19 cellular contexts compared by ENCODE assay signal in the genomic region with DNA sequence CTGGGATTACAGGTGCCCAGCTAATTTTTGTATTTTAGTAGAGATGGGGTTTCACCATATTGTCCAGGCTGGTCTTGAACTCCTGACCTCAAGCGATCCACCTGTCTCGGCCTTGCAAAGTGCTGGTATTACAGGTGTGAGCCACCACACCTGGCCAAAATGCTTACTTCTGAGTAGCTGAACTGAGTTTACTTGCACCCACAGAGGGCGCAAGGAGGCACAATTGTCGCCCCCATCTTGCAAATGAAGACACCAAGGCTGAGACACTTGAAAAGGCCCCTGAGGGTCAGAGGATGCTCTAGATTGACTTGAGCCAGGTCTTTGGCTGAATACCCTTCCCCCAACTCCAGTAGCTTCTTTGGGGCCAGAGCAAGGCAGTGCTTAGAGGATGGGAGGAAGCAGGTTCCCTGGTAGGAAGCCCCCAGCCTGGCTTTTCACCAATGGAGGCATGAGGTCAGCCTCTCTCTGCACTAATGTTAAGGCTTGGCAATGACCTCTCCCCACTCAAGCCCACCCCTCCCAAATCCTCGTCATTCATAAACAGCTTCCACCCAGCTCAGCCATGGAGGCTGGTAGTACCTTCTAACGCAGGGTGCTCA. TPM values are rescaled to one million over a fixed set of nuclear protein-coding genes. Genes with fewer than 3 reads are reported as not detected.
A peak's percentile ranks its signal among the peaks of the same experiment; 100 is the strongest.
DNase-seq lines count a peak whose midpoint lies in the region; ATAC-seq, FAIRE-seq and TF ChIP-seq lines count a peak whose summit lies in the region.
"Had no signal": no experiment of that assay in that cellular context is flagged by ENCODE, and none has a peak within 500 bp of the region (broad histone marks: within the 10 kb centered on the region; RNA-seq: fewer than 3 reads in every experiment).

No MANE protein-coding gene starts in this region.

- no peak overlapping the region for H2BK15ac ChIP-seq in H9 (ENCODE audit: low read depth, low read length)
- H2BK15ac ChIP-seq in H1 (ENCODE audit: low read length) = no peak overlapping the region
- no peak overlapping the region for H2BK15ac ChIP-seq in mesendoderm (replicated peaks; ENCODE audit: low read depth)

- no peak overlapping the region for H3K4me3 ChIP-seq in CD4-positive, alpha-beta memory T cell (ENCODE audit: low read length in 2 of 2)
- no peak overlapping the region for H3K4me3 ChIP-seq in H1 (ENCODE audit: extremely low read depth in 1 of 4, insufficient read depth in 2 of 4, low read depth in 3 of 4, low read length in 4 of 4)
- H3K4me3 ChIP-seq in mesendoderm (ENCODE audit: low read length) = no peak overlapping the region
- no peak overlapping the region for H3K4me3 ChIP-seq in tibial artery
- H3K4me3 ChIP-seq: GM23248 had no signal

- H3K9me3 ChIP-seq in CD4-positive, alpha-beta memory T cell (ENCODE audit: control insufficient read depth in 1 of 2, low read length in 2 of 2) = no peaks in the 10 kb centered on the region
- H3K9me3 ChIP-seq in H9 (ENCODE audit: control insufficient read depth, low read depth, low read length) = no peaks in the 10 kb centered on the region
- H3K9me3 ChIP-seq in H1 (ENCODE audit: insufficient read depth in 2 of 2, low read depth in 1 of 2, low read length in 1 of 2) = no peaks in the 10 kb centered on the region
- no peaks in the 10 kb centered on the region for H3K9me3 ChIP-seq in tibial artery
- H3K9me3 ChIP-seq: BE2C, Caco-2 had no signal

- H3K4ac ChIP-seq in H9 (ENCODE audit: low read depth, low read length) = no peak overlapping the region
- H3K4ac ChIP-seq in H1 (replicated peaks; ENCODE audit: insufficient read length, low read depth, low read length) = no peak overlapping the region
- no peak overlapping the region for H3K4ac ChIP-seq in mesendoderm (ENCODE audit: low read depth, low read length)

- FAIRE-seq in H1 (lab: Jason Lieb, UNC) = no peak
- FAIRE-seq: A204.1 had no signal

- H3K36me3 ChIP-seq in CD4-positive, alpha-beta memory T cell (ENCODE audit: insufficient read depth, low read length) = no peaks in the 10 kb centered on the region
- no peaks in the 10 kb centered on the region for H3K36me3 ChIP-seq in H1 (ENCODE audit: control insufficient read depth in 2 of 4, insufficient read depth in 4 of 4, low read length in 3 of 4)
- H3K36me3 ChIP-seq in mesendoderm (ENCODE audit: control insufficient read depth, insufficient read depth, low read length) = no peaks in the 10 kb centered on the region
- H3K36me3 ChIP-seq in tibial artery = no peaks in the 10 kb centered on the region
- H3K36me3 ChIP-seq: BE2C had no signal

- no peaks in the 10 kb centered on the region for H3K27me3 ChIP-seq in CD4-positive, alpha-beta memory T cell (ENCODE audit: insufficient read depth, low read length)
- H3K27me3 ChIP-seq in H9 (ENCODE audit: insufficient read depth, low read length) = peaks cover 2% of the 10 kb centered on the region
- peaks cover 0 to 17% (median 12%) of the 10 kb centered on the region in 4 experiments; a peak in 5 of 7 replicates for H3K27me3 ChIP-seq in H1 (replicated peaks in 1 of 4; ENCODE audit: control insufficient read depth in 3 of 4, extremely low read depth in 1 of 4, insufficient read depth in 3 of 4, low read length in 3 of 4)
- H3K27me3 ChIP-seq in mesendoderm (ENCODE audit: insufficient read depth, low read length, poor library complexity) = peaks cover 3% of the 10 kb centered on the region
- H3K27me3 ChIP-seq in tibial artery = peaks cover 0 to 32% of the 10 kb centered on the region in 2 donors
- H3K27me3 ChIP-seq: BE2C had no signal

- H2BK20ac ChIP-seq in H9 (ENCODE audit: low read depth, low read length, poor library complexity, severe bottlenecking) = no peak overlapping the region
- no peak overlapping the region for H2BK20ac ChIP-seq in H1 (ENCODE audit: low read length)

- H3K36me3 Mint-ChIP-seq in CD4-positive, alpha-beta memory T cell = peaks cover 0 to 1% of the 10 kb centered on the region in 2 donors
- no peaks in the 10 kb centered on the region; a peak in 1 of 7 replicates for H3K36me3 Mint-ChIP-seq in H9 (ENCODE audit: insufficient read depth in 1 of 3, low read depth in 3 of 3)
- H3K36me3 Mint-ChIP-seq: CD8-positive, alpha-beta memory T cell had no signal

- H4K5ac ChIP-seq in H9 (ENCODE audit: insufficient read length, low read depth, low read length) = no peak overlapping the region
- no peak overlapping the region for H4K5ac ChIP-seq in H1 (ENCODE audit: insufficient read length, low read depth, low read length)
- no peak overlapping the region for H4K5ac ChIP-seq in mesendoderm (ENCODE audit: low read length)

- H3K4me2 ChIP-seq in H9 (ENCODE audit: insufficient read depth, insufficient read length, low read length) (no peak overlapping the region), H1 (ENCODE audit: insufficient read depth in 1 of 2, low read depth in 2 of 2, low read length in 2 of 2) (no peak overlapping the region), mesendoderm (ENCODE audit: low read length) (no peak overlapping the region)

- H4K8ac ChIP-seq in H9 (replicated peaks; ENCODE audit: insufficient read length, low read depth, low read length) (no peak overlapping the region), H1 (ENCODE audit: extremely low read depth, insufficient read depth, low read length) (no peak overlapping the region), mesendoderm (ENCODE audit: low read depth, low read length) (no peak overlapping the region)

- H3K27ac Mint-ChIP-seq in CD4-positive, alpha-beta memory T cell = peak overlapping the region in 5 of 7 donors; percentile 27 to 85 (median 55)
- H3K27ac Mint-ChIP-seq in H9 = no peak overlapping the region
- H3K27ac Mint-ChIP-seq: HFFc6 had no signal

- no peaks in the 10 kb centered on the region for H4K20me1 ChIP-seq in H9 (ENCODE audit: control insufficient read depth, insufficient read depth, insufficient read length)
- peaks cover 0 to 5% of the 10 kb centered on the region in 2 experiments for H4K20me1 ChIP-seq in H1 (replicated peaks in 1 of 2; ENCODE audit: control insufficient read depth in 1 of 2, insufficient read depth in 2 of 2, low read length in 2 of 2)

- H3K9me3 Mint-ChIP-seq in CD4-positive, alpha-beta memory T cell = no peaks in the 10 kb centered on the region
- H3K9me3 Mint-ChIP-seq in H9 = no peaks in the 10 kb centered on the region
- H3K9me3 Mint-ChIP-seq: CD8-positive, alpha-beta memory T cell; HFFc6 had no signal

- no peak overlapping the region for H2AK5ac ChIP-seq in H9 (ENCODE audit: insufficient read length, low read length)
- no peak overlapping the region for H2AK5ac ChIP-seq in H1 (ENCODE audit: low read depth, low read length)
- no peak overlapping the region for H2AK5ac ChIP-seq in mesendoderm (ENCODE audit: low read length)

- TF ChIP-seq EP300 in H1 (IDR thresholded peaks at IDR 0.05; ENCODE audit: borderline replicate concordance in 1 of 2, low read depth in 2 of 2, low read length in 2 of 2) = no peak

- H4K91ac ChIP-seq in H9 (ENCODE audit: insufficient read length, low read depth, low read length) = no peak overlapping the region
- no peak overlapping the region for H4K91ac ChIP-seq in H1 (replicated peaks; ENCODE audit: insufficient read length, low read length)

- H2BK120ac ChIP-seq in H9 (ENCODE audit: low read depth, low read length, poor library complexity, severe bottlenecking) (no peak overlapping the region), H1 (replicated peaks; ENCODE audit: low read depth, low read length) (no peak overlapping the region), mesendoderm (ENCODE audit: low read depth, low read length) (no peak overlapping the region)

- TF ChIP-seq CTCF in H9 (conservative IDR thresholded peaks at IDR 0.05) (peak; percentile 36; the same call in 2 of the 3 replicates), H1 (IDR thresholded peaks at IDR 0.05; ENCODE audit: control extremely low read depth in 1 of 3, insufficient read depth in 1 of 3, low read depth in 1 of 3, low read length in 3 of 3) (peak in 2 of 3 experiments; percentile 31 to 38; a peak in 3 of 4 replicates), tibial artery (IDR thresholded peaks at IDR 0.05) (no peak)

- no peak overlapping the region for H2BK5ac ChIP-seq in H9 (ENCODE audit: insufficient read length, low read length)
- H2BK5ac ChIP-seq in H1 (ENCODE audit: low read depth, low read length) = no peak overlapping the region
- no peak overlapping the region for H2BK5ac ChIP-seq in mesendoderm (ENCODE audit: low read length)

- H3K4me3 Mint-ChIP-seq in CD4-positive, alpha-beta memory T cell = no peak overlapping the region
- no peak overlapping the region for H3K4me3 Mint-ChIP-seq in H9
- H3K4me3 Mint-ChIP-seq: CD8-positive, alpha-beta memory T cell; HFFc6 had no signal

- CTCF ChIA-PET in CD4-positive, alpha-beta memory T cell (lab: Charles Lee; ENCODE audit: partially characterized antibody) = no interaction called here
- CTCF ChIA-PET in H1 (lab: Charles Lee; ENCODE audit: partially characterized antibody) = interaction anchor here (0.6 to 1.3 kb wide), 6 partner anchors 13 to 315 kb away, joined by 3 to 4 read pairs (median 3); partner anchors contain the start of gene PASK

- intact Hi-C loops in CD4-positive, alpha-beta memory T cell (cut with micrococcal nuclease) = loop anchor here (5.0 kb wide), 3 partner anchors 322 to 523 kb away; partner anchors contain the start of genes FARP2 and GPC1
- intact Hi-C loops in tibial artery (cut with DNase I; ENCODE audit: low total_unique reads) = no loop called here

- POLR2A ChIA-PET in CD4-positive, alpha-beta memory T cell (lab: Charles Lee; ENCODE audit: partially characterized antibody) = no interaction called here
- POLR2A ChIA-PET in H1 (lab: Charles Lee; ENCODE audit: partially characterized antibody) = interaction anchor here (1.2 kb wide), 1 partner anchor 11 kb away, joined by 4 read pairs; no protein-coding TSS in a partner anchor

- H2BK12ac ChIP-seq in H9 (ENCODE audit: insufficient read length, low read depth, low read length) (no peak overlapping the region), H1 (ENCODE audit: low read depth, low read length) (no peak overlapping the region)

- H3K56ac ChIP-seq in H9 (ENCODE audit: insufficient read length, low read depth, low read length) (no peak overlapping the region), H1 (replicated peaks; ENCODE audit: insufficient read length, low read depth, low read length) (no peak overlapping the region), mesendoderm (ENCODE audit: low read length) (no peak overlapping the region)

- peaks cover 6% of the 10 kb centered on the region for H3K23me2 ChIP-seq in H9 (ENCODE audit: insufficient read length, low read depth, low read length, poor library complexity, severe bottlenecking)
- H3K23me2 ChIP-seq in H1 (ENCODE audit: low read depth, low read length) = peaks cover 6% of the 10 kb centered on the region; the same call in 1 of the 2 replicates

- no peak overlapping the region for H3K9ac ChIP-seq in H9 (ENCODE audit: extremely low read depth, insufficient read length, low read length)
- H3K9ac ChIP-seq in H1 (replicated peaks in 1 of 4; ENCODE audit: extremely low read depth in 1 of 4, low read depth in 3 of 4, low read length in 3 of 4) = no peak overlapping the region
- no peak overlapping the region for H3K9ac ChIP-seq in mesendoderm (ENCODE audit: low read length)
- H3K9ac ChIP-seq: GM23248 had no signal

- H3K79me1 ChIP-seq in H9 (ENCODE audit: insufficient read depth, low read depth, low read length, poor library complexity, severe bottlenecking) = no peaks in the 10 kb centered on the region
- H3K79me1 ChIP-seq in H1 (ENCODE audit: low read depth, low read length) = no peaks in the 10 kb centered on the region
- H3K79me1 ChIP-seq in mesendoderm (ENCODE audit: low read length) = no peaks in the 10 kb centered on the region

- H3K27me3 Mint-ChIP-seq in CD4-positive, alpha-beta memory T cell = peaks cover 7 to 13% of the 10 kb centered on the region in 2 donors
- H3K27me3 Mint-ChIP-seq in H9 (ENCODE audit: low read depth) = peaks cover 47% of the 10 kb centered on the region

- no peak overlapping the region for H2AFZ ChIP-seq in H9 (ENCODE audit: low read length)
- H2AFZ ChIP-seq in H1 (ENCODE audit: low read length) = no peak overlapping the region
- H2AFZ ChIP-seq: GM23248 had no signal

- peaks cover 12% of the 10 kb centered on the region for H3K4me1 ChIP-seq in CD4-positive, alpha-beta memory T cell (ENCODE audit: insufficient read depth, low read length)
- no peaks in the 10 kb centered on the region for H3K4me1 ChIP-seq in H9 (ENCODE audit: insufficient read depth, low read length)
- H3K4me1 ChIP-seq in H1 (replicated peaks in 1 of 4; ENCODE audit: control insufficient read depth in 3 of 4, insufficient read depth in 4 of 4, low read length in 3 of 4) = peaks cover 0 to 2% (median 0%) of the 10 kb centered on the region in 4 experiments; a peak in 1 of 7 replicates
- no peaks in the 10 kb centered on the region for H3K4me1 ChIP-seq in mesendoderm (ENCODE audit: control insufficient read depth, low read depth, low read length)
- peaks cover 0 to 13% (median 11%) of the 10 kb centered on the region in 4 donors for H3K4me1 ChIP-seq in tibial artery
- H3K4me1 ChIP-seq: Caco-2 had no signal

- H3K14ac ChIP-seq in H9 (ENCODE audit: insufficient read depth, low read length) = no peak overlapping the region
- no peak overlapping the region for H3K14ac ChIP-seq in H1 (ENCODE audit: insufficient read length)

- H3K23ac ChIP-seq in H9 (ENCODE audit: insufficient read length, low read depth, low read length) (no peak overlapping the region), H1 (ENCODE audit: insufficient read length) (no peak overlapping the region), mesendoderm (ENCODE audit: low read length) (no peak overlapping the region)

- TF ChIP-seq RAD21 in H1 (IDR thresholded peaks at IDR 0.05 in 1 of 2, conservative IDR thresholded peaks at IDR 0.05 in 1 of 2; ENCODE audit: low read depth in 2 of 2, low read length in 2 of 2) = peak in 1 of 2 experiments; percentile 19; a peak in 1 of 4 replicates

- WGBS in H9 (ENCODE audit: extremely low coverage, insufficient read length, low lambda C conversion rate) = no CpG with 5 or more reads among the region's 6 CpGs
- WGBS in H1 (ENCODE audit: extremely low coverage in 1 of 2, insufficient coverage in 1 of 2, insufficient read length in 1 of 2, insufficient replicate concordance in 2 of 2, low coverage in 1 of 2, low lambda C conversion rate in 2 of 2, missing lambda C conversion rate in 1 of 2), 2 experiments = 87% methylated on average over 6 of the region's 6 CpGs; no CpG with 5 or more reads in 1 of the 2 experiments
- WGBS in mesendoderm (ENCODE audit: extremely low coverage, insufficient coverage, low lambda C conversion rate) = no CpG with 5 or more reads among the region's 6 CpGs

- no peak overlapping the region for H3T11ph ChIP-seq in H9 (ENCODE audit: low read length)

- H3K4me1 Mint-ChIP-seq in CD4-positive, alpha-beta memory T cell = peaks cover 0 to 6% (median 3%) of the 10 kb centered on the region in 4 donors
- peaks cover 2 to 7% of the 10 kb centered on the region in 2 experiments for H3K4me1 Mint-ChIP-seq in H9

- no peak for TF ChIP-seq POLR2A in H1 (IDR thresholded peaks at IDR 0.05; ENCODE audit: control extremely low read depth in 1 of 2, low read depth in 2 of 2, low read length in 2 of 2)

- no peak for ATAC-seq in GM19324 (IDR thresholded peaks at IDR 0.05; ENCODE audit: low FRiP score, unreplicated experiment)

- H3K27ac ChIP-seq in CD4-positive, alpha-beta memory T cell (ENCODE audit: low read depth, low read length) = no peak overlapping the region
- no peak overlapping the region for H3K27ac ChIP-seq in H9 (ENCODE audit: insufficient read length, low read depth, low read length)
- no peak overlapping the region for H3K27ac ChIP-seq in H1 (ENCODE audit: low read depth, low read length)
- no peak overlapping the region for H3K27ac ChIP-seq in mesendoderm (ENCODE audit: low read depth, low read length)
- no peak overlapping the region for H3K27ac ChIP-seq in tibial artery
- H3K27ac ChIP-seq: C4-2B, GM23248 had no signal

- DNase-seq in CD4-positive, alpha-beta memory T cell = no peak
- DNase-seq in H9 (no peak), H1 (ENCODE audit: low read depth in 1 of 2, low spot score in 2 of 2) (no peak), mesendoderm (peak; percentile 19), tibial artery (no peak), KG1 (lab: John Stamatoyannopoulos, UW) (no peak)
- DNase-seq: BE2C, Caco-2, DMS53, HCEC 1CT, HFFc6 had no signal

- H3K18ac ChIP-seq in H9 (ENCODE audit: insufficient read length, low read depth, low read length) (no peak overlapping the region), H1 (ENCODE audit: extremely low read depth, low read length) (no peak overlapping the region), mesendoderm (ENCODE audit: low read length) (no peak overlapping the region)

- H3K79me2 ChIP-seq in H9 (ENCODE audit: insufficient read depth, low read length) (no peaks in the 10 kb centered on the region), H1 (ENCODE audit: control insufficient read depth in 1 of 2, insufficient read depth in 2 of 2, low read length in 2 of 2) (no peaks in the 10 kb centered on the region), mesendoderm (ENCODE audit: control insufficient read depth, insufficient read depth, low read length) (no peaks in the 10 kb centered on the region)

RNA-seq across cellular contexts. Expression of gene KIF1A, which starts 14.5 kb away (rescaled TPM):
- not detected for total RNA-seq in CD4-positive, alpha-beta memory T cell
- polyA plus RNA-seq in CD4-positive, alpha-beta memory T cell = not detected
- 188 and 204 TPM in 2 replicates for total RNA-seq in H9 (2021)
- 267 and 281 TPM in 2 replicates for total RNA-seq in H1 (2021; fragmentation: NEBNext Ultra II Directional; extraction: Animal tissue kit (Norgen Biotek cat#: 25700))
- 61.3 and 83.2 TPM in 2 replicates for polyA plus RNA-seq in H1 (2011; rRNA removed)
- polyA plus RNA-seq in H1 (2011; cell fraction: cytosol; rRNA removed) = 37.7 TPM
- polyA plus RNA-seq in H1 (2011; cell fraction: nucleus; rRNA removed) = 305 TPM
- 111 to 171 TPM (median 154 TPM) in 4 replicates for polyA plus RNA-seq in H1 (2012, experiment 1 of 2)
- polyA plus RNA-seq in H1 (2012, experiment 2 of 2) = 110 TPM
- 161 TPM for polyA plus RNA-seq in H1 (2013, experiment 1 of 2)
- polyA plus RNA-seq in H1 (2013, experiment 2 of 2) = 135 TPM
- polyA minus RNA-seq in H1 (2011; rRNA and poly(A)+ RNA removed) = 314 and 356 TPM in 2 replicates
- 97.5 TPM for polyA minus RNA-seq in H1 (2011; cell fraction: cytosol; rRNA and poly(A)+ RNA removed)
- polyA minus RNA-seq in H1 (2011; cell fraction: nucleus; rRNA and poly(A)+ RNA removed) = 239 TPM
- 74.8 TPM for polyA plus RNA-seq in mesendoderm (2013, experiment 1 of 2)
- 73.5 TPM for polyA plus RNA-seq in mesendoderm (2013, experiment 2 of 2)
- total RNA-seq: HFFc6 had no signal
- polyA plus RNA-seq: AG04450; CD8-positive, alpha-beta memory T cell had no signal

RNA-seq across cellular contexts. Expression of gene AGXT, which starts 34.1 kb away (rescaled TPM):
- not detected for total RNA-seq in CD4-positive, alpha-beta memory T cell
- not detected for polyA plus RNA-seq in CD4-positive, alpha-beta memory T cell
- total RNA-seq in H9 (2021) = not detected in 2 replicates
- total RNA-seq in H1 (2021; fragmentation: NEBNext Ultra II Directional; extraction: Animal tissue kit (Norgen Biotek cat#: 25700)) = not detected in 2 replicates
- 0.03 TPM in 1 of 2 replicates, not detected in the other for polyA plus RNA-seq in H1 (2011; rRNA removed)
- 0.05 TPM for polyA plus RNA-seq in H1 (2011; cell fraction: cytosol; rRNA removed)
- polyA plus RNA-seq in H1 (2011; cell fraction: nucleus; rRNA removed) = not detected
- polyA plus RNA-seq in H1 (2012, experiment 1 of 2) = not detected in 4 replicates
- not detected for polyA plus RNA-seq in H1 (2012, experiment 2 of 2)
- not detected for polyA plus RNA-seq in H1 (2013, experiment 1 of 2)
- not detected for polyA plus RNA-seq in H1 (2013, experiment 2 of 2)
- polyA minus RNA-seq in H1 (2011; rRNA and poly(A)+ RNA removed) = not detected in 2 replicates
- polyA minus RNA-seq in H1 (2011; cell fraction: cytosol; rRNA and poly(A)+ RNA removed) = not detected
- polyA minus RNA-seq in H1 (2011; cell fraction: nucleus; rRNA and poly(A)+ RNA removed) = not detected
- polyA plus RNA-seq in mesendoderm (2013, experiment 1 of 2) = not detected
- polyA plus RNA-seq in mesendoderm (2013, experiment 2 of 2) = not detected
- total RNA-seq: CD8-positive, alpha-beta memory T cell; Daoy; GM23248; HFFc6; HT1080 had no signal
- polyA plus RNA-seq: AG04450; CD8-positive, alpha-beta memory T cell; GM23248 had no signal

Comparison
In these comparisons a context has a peak if more than half of its experiments do, and no peak if none do; other contexts are left out.
1. H3K27ac Mint-ChIP-seq: peak in CD4-positive, alpha-beta memory T cell (5 of 7); none in H9 (0 of 3).
2. CTCF ChIP-seq: peak in H9 (single experiment) and H1 (2 of 3); none in tibial artery (0 of 2).
3. RNA of gene KIF1A, which starts 14.5 kb away (total RNA-seq): 267 to 281 TPM in H1 and 188 to 204 TPM in H9; not detected in CD4-positive, alpha-beta memory T cell; every median in the first group is over 100 times any median in the second.